Comparison of ENCODE assay signal across 1 cellular context in the genomic region with DNA sequence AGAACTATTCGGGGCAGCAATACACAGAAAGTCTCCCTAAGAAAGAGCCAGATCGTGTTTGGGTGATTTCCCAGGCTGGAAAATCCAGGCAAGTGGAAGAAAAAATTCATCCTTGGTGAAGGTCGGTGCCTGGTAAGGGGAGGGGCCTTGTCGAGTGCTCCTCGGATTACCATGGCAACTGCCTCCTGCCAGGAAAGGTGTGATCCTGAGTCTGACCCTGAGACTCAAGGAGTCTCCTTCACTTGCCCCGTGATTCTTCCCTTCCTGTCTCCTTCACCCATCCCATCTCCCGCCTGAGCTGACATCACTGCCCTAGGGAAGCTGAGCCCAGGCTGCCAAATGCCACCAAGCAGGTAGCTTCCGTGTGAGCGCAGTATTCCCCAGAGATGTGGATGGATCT.
TF ChIP-seq lines count a peak whose summit lies in the region.

No MANE protein-coding gene starts in this region.

TF ChIP-seq in GM23338, 12 proteins besides CTCF, POLR2A, EP300 and RAD21 (continued from another document):
- TF ChIP-seq, protein P1, sequence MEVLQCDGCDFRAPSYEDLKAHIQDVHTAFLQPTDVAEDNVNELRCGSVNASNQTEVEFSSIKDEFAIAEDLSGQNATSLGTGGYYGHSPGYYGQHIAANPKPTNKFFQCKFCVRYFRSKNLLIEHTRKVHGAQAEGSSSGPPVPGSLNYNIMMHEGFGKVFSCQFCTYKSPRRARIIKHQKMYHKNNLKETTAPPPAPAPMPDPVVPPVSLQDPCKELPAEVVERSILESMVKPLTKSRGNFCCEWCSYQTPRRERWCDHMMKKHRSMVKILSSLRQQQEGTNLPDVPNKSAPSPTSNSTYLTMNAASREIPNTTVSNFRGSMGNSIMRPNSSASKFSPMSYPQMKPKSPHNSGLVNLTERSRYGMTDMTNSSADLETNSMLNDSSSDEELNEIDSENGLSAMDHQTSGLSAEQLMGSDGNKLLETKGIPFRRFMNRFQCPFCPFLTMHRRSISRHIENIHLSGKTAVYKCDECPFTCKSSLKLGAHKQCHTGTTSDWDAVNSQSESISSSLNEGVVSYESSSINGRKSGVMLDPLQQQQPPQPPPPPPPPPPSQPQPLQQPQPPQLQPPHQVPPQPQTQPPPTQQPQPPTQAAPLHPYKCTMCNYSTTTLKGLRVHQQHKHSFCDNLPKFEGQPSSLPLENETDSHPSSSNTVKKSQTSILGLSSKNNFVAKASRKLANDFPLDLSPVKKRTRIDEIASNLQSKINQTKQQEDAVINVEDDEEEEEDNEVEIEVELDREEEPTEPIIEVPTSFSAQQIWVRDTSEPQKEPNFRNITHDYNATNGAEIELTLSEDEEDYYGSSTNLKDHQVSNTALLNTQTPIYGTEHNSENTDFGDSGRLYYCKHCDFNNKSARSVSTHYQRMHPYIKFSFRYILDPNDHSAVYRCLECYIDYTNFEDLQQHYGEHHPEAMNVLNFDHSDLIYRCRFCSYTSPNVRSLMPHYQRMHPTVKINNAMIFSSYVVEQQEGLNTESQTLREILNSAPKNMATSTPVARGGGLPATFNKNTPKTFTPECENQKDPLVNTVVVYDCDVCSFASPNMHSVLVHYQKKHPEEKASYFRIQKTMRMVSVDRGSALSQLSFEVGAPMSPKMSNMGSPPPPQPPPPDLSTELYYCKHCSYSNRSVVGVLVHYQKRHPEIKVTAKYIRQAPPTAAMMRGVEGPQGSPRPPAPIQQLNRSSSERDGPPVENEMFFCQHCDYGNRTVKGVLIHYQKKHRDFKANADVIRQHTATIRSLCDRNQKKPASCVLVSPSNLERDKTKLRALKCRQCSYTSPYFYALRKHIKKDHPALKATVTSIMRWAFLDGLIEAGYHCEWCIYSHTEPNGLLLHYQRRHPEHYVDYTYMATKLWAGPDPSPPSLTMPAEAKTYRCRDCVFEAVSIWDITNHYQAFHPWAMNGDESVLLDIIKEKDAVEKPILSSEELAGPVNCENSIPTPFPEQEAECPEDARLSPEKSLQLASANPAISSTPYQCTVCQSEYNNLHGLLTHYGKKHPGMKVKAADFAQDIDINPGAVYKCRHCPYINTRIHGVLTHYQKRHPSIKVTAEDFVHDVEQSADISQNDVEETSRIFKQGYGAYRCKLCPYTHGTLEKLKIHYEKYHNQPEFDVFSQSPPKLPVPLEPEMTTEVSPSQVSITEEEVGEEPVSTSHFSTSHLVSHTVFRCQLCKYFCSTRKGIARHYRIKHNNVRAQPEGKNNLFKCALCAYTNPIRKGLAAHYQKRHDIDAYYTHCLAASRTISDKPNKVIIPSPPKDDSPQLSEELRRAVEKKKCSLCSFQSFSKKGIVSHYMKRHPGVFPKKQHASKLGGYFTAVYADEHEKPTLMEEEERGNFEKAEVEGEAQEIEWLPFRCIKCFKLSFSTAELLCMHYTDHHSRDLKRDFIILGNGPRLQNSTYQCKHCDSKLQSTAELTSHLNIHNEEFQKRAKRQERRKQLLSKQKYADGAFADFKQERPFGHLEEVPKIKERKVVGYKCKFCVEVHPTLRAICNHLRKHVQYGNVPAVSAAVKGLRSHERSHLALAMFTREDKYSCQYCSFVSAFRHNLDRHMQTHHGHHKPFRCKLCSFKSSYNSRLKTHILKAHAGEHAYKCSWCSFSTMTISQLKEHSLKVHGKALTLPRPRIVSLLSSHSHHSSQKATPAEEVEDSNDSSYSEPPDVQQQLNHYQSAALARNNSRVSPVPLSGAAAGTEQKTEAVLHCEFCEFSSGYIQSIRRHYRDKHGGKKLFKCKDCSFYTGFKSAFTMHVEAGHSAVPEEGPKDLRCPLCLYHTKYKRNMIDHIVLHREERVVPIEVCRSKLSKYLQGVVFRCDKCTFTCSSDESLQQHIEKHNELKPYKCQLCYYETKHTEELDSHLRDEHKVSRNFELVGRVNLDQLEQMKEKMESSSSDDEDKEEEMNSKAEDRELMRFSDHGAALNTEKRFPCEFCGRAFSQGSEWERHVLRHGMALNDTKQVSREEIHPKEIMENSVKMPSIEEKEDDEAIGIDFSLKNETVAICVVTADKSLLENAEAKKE (CRISPR knock-in tag; IDR thresholded peaks at IDR 0.05) = no peak
- TF ChIP-seq CREB1 (CRISPR knock-in tag; IDR thresholded peaks at IDR 0.05; ENCODE audit: low read depth) = no peak
- no peak for TF ChIP-seq NANOG (IDR thresholded peaks at IDR 0.05; ENCODE audit: borderline replicate concordance)
- no peak for TF ChIP-seq EZH2phosphoT487 (IDR thresholded peaks at IDR 0.05; ENCODE audit: unreplicated experiment)
